ENCODE assay signal across 2 cellular contexts in genomic region chr6:115665310-115665709, GRCh38.
TF ChIP-seq lines count a peak whose summit lies in the region.

No MANE protein-coding gene starts in this region.

TF ChIP-seq in GM23338, 12 proteins besides CTCF, POLR2A, EP300 and RAD21 (continued from another document):
- TF ChIP-seq EZH2phosphoT487 (IDR thresholded peaks at IDR 0.05; ENCODE audit: unreplicated experiment): no peak
- TF ChIP-seq REST (IDR thresholded peaks at IDR 0.05; ENCODE audit: unreplicated experiment): no peak
- TF ChIP-seq CREB1 (CRISPR knock-in tag; IDR thresholded peaks at IDR 0.05; ENCODE audit: low read depth): no peak
- no peak for TF ChIP-seq NANOG (IDR thresholded peaks at IDR 0.05; ENCODE audit: borderline replicate concordance)
- no peak for TF ChIP-seq ZNF462 (CRISPR knock-in tag; IDR thresholded peaks at IDR 0.05)
- TF ChIP-seq EZH2 (IDR thresholded peaks at IDR 0.05; ENCODE audit: low read depth, unreplicated experiment): no peak

TF ChIP-seq in WTC11, 78 proteins besides CTCF, POLR2A, EP300 and RAD21 (continued from another document):
- no peak for TF ChIP-seq KAT7 (CRISPR knock-in tag; IDR thresholded peaks at IDR 0.05; ENCODE audit: borderline replicate concordance)
- no peak for TF ChIP-seq USF2 (CRISPR knock-in tag; IDR thresholded peaks at IDR 0.05)
- no peak for TF ChIP-seq AFF4 (CRISPR knock-in tag; IDR thresholded peaks at IDR 0.05; ENCODE audit: borderline replicate concordance)
- no peak for TF ChIP-seq ZNF532 (CRISPR knock-in tag; IDR thresholded peaks at IDR 0.05; ENCODE audit: borderline replicate concordance)
- no peak for TF ChIP-seq TEAD1 (CRISPR knock-in tag; IDR thresholded peaks at IDR 0.05)
- TF ChIP-seq MYBL2 (CRISPR knock-in tag; IDR thresholded peaks at IDR 0.05): no peak
- TF ChIP-seq PRDM15 (CRISPR knock-in tag; IDR thresholded peaks at IDR 0.05): no peak
- no peak for TF ChIP-seq TEAD4 (CRISPR knock-in tag; IDR thresholded peaks at IDR 0.05)
- TF ChIP-seq E2F5 (CRISPR knock-in tag; IDR thresholded peaks at IDR 0.05): no peak
- no peak for TF ChIP-seq GTF2I (CRISPR knock-in tag; conservative IDR thresholded peaks at IDR 0.05)
- no peak for TF ChIP-seq ZNF317 (CRISPR knock-in tag; IDR thresholded peaks at IDR 0.05; ENCODE audit: borderline replicate concordance, low read depth)
- TF ChIP-seq ARID4B (CRISPR knock-in tag; IDR thresholded peaks at IDR 0.05; ENCODE audit: borderline replicate concordance): no peak
- TF ChIP-seq ZNF671 (CRISPR knock-in tag; IDR thresholded peaks at IDR 0.05): no peak
